ENCODE assay signal across 24 cellular contexts in the genomic region with DNA sequence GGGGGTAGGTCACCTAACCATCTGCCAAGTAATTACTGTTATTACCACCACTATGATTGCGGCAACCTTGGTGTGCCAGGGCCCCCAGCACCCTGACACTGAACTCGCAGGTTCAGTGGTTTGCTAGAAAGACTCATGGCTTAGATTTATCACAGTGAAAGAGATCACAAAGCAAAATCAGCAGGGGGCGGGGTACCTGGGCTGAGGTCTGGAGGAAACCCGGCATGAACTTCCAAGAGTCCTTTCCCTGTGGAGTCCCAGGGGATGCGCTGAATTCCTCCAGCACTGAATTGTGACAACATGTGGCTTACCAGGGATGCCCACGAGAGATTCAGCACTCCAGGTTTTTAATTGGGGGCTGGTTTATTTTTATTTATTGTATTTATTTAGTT. TPM values are rescaled to one million over a fixed set of nuclear protein-coding genes. Genes with fewer than 3 reads are reported as not detected.
DNase-seq lines count a peak whose midpoint lies in the region; ATAC-seq, FAIRE-seq and TF ChIP-seq lines count a peak whose summit lies in the region.
"Had no signal": no experiment of that assay in that cellular context is flagged by ENCODE, and none has a peak within 500 bp of the region (broad histone marks: within the 10 kb centered on the region; RNA-seq: fewer than 3 reads in every experiment).

No MANE protein-coding gene starts in this region.

- in situ Hi-C loops in K562 (cut with MboI), result no loop called here

- 90% methylated on average over 4 of the region's 6 CpGs for WGBS in K562 (ENCODE audit: insufficient coverage, low coverage, missing lambda C conversion rate)

- peaks cover 19 to 32% (median 22%) of the 10 kb centered on the region in 10 experiments for H3K4me1 ChIP-seq in BLaER1 treated with 17β-estradiol and CSF1 and Interleukin-3, amounts not matched to agents 10 nM and 100 nM
- H3K4me1 ChIP-seq in MM.1S (ENCODE audit: low read length) (peaks cover 15% of the 10 kb centered on the region), K562 (replicated peaks in 1 of 2; ENCODE audit: control insufficient read depth in 2 of 2, insufficient read depth in 2 of 2, low read length in 2 of 2) (peaks cover 2 to 21% of the 10 kb centered on the region in 2 experiments; a peak in 4 of 5 replicates), osteoblast (ENCODE audit: insufficient read depth, low read length) (peaks cover 4% of the 10 kb centered on the region), ascending aorta (peaks cover 0 to 15% of the 10 kb centered on the region in 2 donors), vagina (peaks cover 12% of the 10 kb centered on the region)
- H3K4me1 ChIP-seq in CD8-positive, alpha-beta T cell (ENCODE audit: insufficient read depth, low read length), result peaks cover 8% of the 10 kb centered on the region

- no peak overlapping the region for H3K27ac Mint-ChIP-seq in CD8-positive, alpha-beta T cell
- no peak overlapping the region for H3K27ac Mint-ChIP-seq in activated T-cell treated with anti-CD3 and anti-CD28 coated beads, Interleukin-2, amount 50 U/mL, for 24 hours
- H3K27ac Mint-ChIP-seq: CD4-positive, alpha-beta T cell had no signal

- no peaks in the 10 kb centered on the region for H3K9me3 Mint-ChIP-seq in CD8-positive, alpha-beta T cell
- no peaks in the 10 kb centered on the region for H3K9me3 Mint-ChIP-seq in activated T-cell treated with anti-CD3 and anti-CD28 coated beads, Interleukin-2, amount 50 U/mL, for 24 hours
- H3K9me3 Mint-ChIP-seq: CD4-positive, alpha-beta T cell had no signal

- H3K79me2 ChIP-seq in MM.1S (ENCODE audit: low read length) (peaks cover 35% of the 10 kb centered on the region), K562 (ENCODE audit: control insufficient read depth, insufficient read depth, low read length) (peaks cover 22% of the 10 kb centered on the region), osteoblast (ENCODE audit: insufficient read depth, low read length) (peaks cover 49% of the 10 kb centered on the region)

- TF ChIP-seq CTCF in MM.1S (IDR thresholded peaks at IDR 0.05; ENCODE audit: low read length) (no peak), K562 (IDR thresholded peaks at IDR 0.05 in 2 of 3, conservative IDR thresholded peaks at IDR 0.05 in 1 of 3; ENCODE audit: insufficient read depth in 2 of 3, low read depth in 1 of 3, low read length in 3 of 3) (no peak), osteoblast (IDR thresholded peaks at IDR 0.05; ENCODE audit: extremely low read depth, low read depth, low read length) (no peak), ascending aorta (IDR thresholded peaks at IDR 0.05) (no peak), vagina (IDR thresholded peaks at IDR 0.05) (no peak)
- no peak for TF ChIP-seq CTCF in CD8-positive, alpha-beta T cell (IDR thresholded peaks at IDR 0.05)

- H3K9me3 ChIP-seq in BLaER1 treated with 17β-estradiol and CSF1 and Interleukin-3, amounts not matched to agents 10 nM and 100 nM (replicated peaks in 1 of 11), result no peaks in the 10 kb centered on the region
- H3K9me3 ChIP-seq in MM.1S (replicated peaks; ENCODE audit: insufficient read depth, low read length), result no peaks in the 10 kb centered on the region
- no peaks in the 10 kb centered on the region; the same call in 1 of the 2 replicates for H3K9me3 ChIP-seq in K562 (replicated peaks; ENCODE audit: control insufficient read depth, insufficient read depth, low read depth, low read length)
- no peaks in the 10 kb centered on the region for H3K9me3 ChIP-seq in osteoblast (ENCODE audit: low read depth, low read length)
- no peaks in the 10 kb centered on the region for H3K9me3 ChIP-seq in ascending aorta
- no peaks in the 10 kb centered on the region for H3K9me3 ChIP-seq in CD8-positive, alpha-beta T cell (ENCODE audit: low read length)
- H3K9me3 ChIP-seq in vagina, result no peaks in the 10 kb centered on the region
- H3K9me3 ChIP-seq: A549, BE2C, Caco-2 had no signal

- H3K4me1 Mint-ChIP-seq in CD8-positive, alpha-beta T cell (ENCODE audit: low read depth), result peaks cover 19% of the 10 kb centered on the region
- H3K4me1 Mint-ChIP-seq in activated T-cell treated with anti-CD3 and anti-CD28 coated beads, Interleukin-2, amount 50 U/mL, for 24 hours (ENCODE audit: low read depth), result peaks cover 14% of the 10 kb centered on the region

- no peak overlapping the region for H3K4me3 Mint-ChIP-seq in CD8-positive, alpha-beta T cell
- H3K4me3 Mint-ChIP-seq in activated T-cell treated with anti-CD3 and anti-CD28 coated beads, Interleukin-2, amount 50 U/mL, for 24 hours, result no peak overlapping the region
- H3K4me3 Mint-ChIP-seq: CD4-positive, alpha-beta T cell had no signal

- peaks cover 15% of the 10 kb centered on the region for H3F3A ChIP-seq in MM.1S (ENCODE audit: insufficient read depth, low read length)

- H3K27me3 Mint-ChIP-seq in CD8-positive, alpha-beta T cell (ENCODE audit: low read depth), result no peaks in the 10 kb centered on the region
- no peaks in the 10 kb centered on the region for H3K27me3 Mint-ChIP-seq in activated T-cell treated with anti-CD3 and anti-CD28 coated beads, Interleukin-2, amount 50 U/mL, for 24 hours
- H3K27me3 Mint-ChIP-seq: CD4-positive, alpha-beta T cell had no signal

- BruUV-seq in K562 (replicated peaks; lab: Mats Ljungman, UMichigan), result no TSS peak

- peaks cover 11 to 53% (median 34%) of the 10 kb centered on the region in 11 experiments; a peak in 19 of 22 replicates for H4K20me1 ChIP-seq in BLaER1 treated with 17β-estradiol and CSF1 and Interleukin-3, amounts not matched to agents 10 nM and 100 nM
- no peaks in the 10 kb centered on the region for H4K20me1 ChIP-seq in MM.1S (ENCODE audit: insufficient read depth, low read length)
- H4K20me1 ChIP-seq in K562 (replicated peaks; ENCODE audit: control insufficient read depth, insufficient read depth, low read length), result peaks cover 1% of the 10 kb centered on the region; the same call in 1 of the 2 replicates
- peaks cover 8% of the 10 kb centered on the region for H4K20me1 ChIP-seq in osteoblast (ENCODE audit: insufficient read depth, low read length)

- POLR2A ChIA-PET in K562 (lab: Yijun Ruan, JAX), result interaction anchor here (0.7 to 2.9 kb wide), 4 partner anchors 8 to 521 kb away, joined by 3 to 18 read pairs (median 3); a partner anchor contains a TSS
- POLR2A ChIA-PET in CD8-positive, alpha-beta T cell (lab: Charles Lee), result no interaction called here

- H3K4me3 ChIP-seq in BLaER1 treated with 17β-estradiol and CSF1 and Interleukin-3, amounts not matched to agents 10 nM and 100 nM, result no peak overlapping the region
- H3K4me3 ChIP-seq in MM.1S (ENCODE audit: low read length) (no peak overlapping the region), K562 (no peak overlapping the region), osteoblast (ENCODE audit: insufficient read depth, low read length) (no peak overlapping the region), ascending aorta (no peak overlapping the region), vagina (no peak overlapping the region)
- no peak overlapping the region for H3K4me3 ChIP-seq in CD8-positive, alpha-beta T cell (ENCODE audit: low read depth, low read length)
- H3K4me3 ChIP-seq: A549 had no signal

- no peaks in the 10 kb centered on the region for H3K27me3 ChIP-seq in BLaER1 treated with 17β-estradiol and CSF1 and Interleukin-3, amounts not matched to agents 10 nM and 100 nM
- H3K27me3 ChIP-seq in MM.1S (replicated peaks; ENCODE audit: insufficient read depth, low read length) (no peaks in the 10 kb centered on the region), K562 (ENCODE audit: control insufficient read depth in 2 of 2, insufficient read depth in 2 of 2, low read length in 2 of 2) (no peaks in the 10 kb centered on the region), osteoblast (ENCODE audit: insufficient read depth, low read length) (no peaks in the 10 kb centered on the region), ascending aorta (no peaks in the 10 kb centered on the region), vagina (no peaks in the 10 kb centered on the region)
- no peaks in the 10 kb centered on the region for H3K27me3 ChIP-seq in CD8-positive, alpha-beta T cell (ENCODE audit: insufficient read depth, low read length)
- H3K27me3 ChIP-seq: BE2C had no signal

- H3K9me2 ChIP-seq in MM.1S (replicated peaks; ENCODE audit: insufficient read depth, low read length), result no peaks in the 10 kb centered on the region

- ATAC-seq in K562, result no peak
- ATAC-seq in CD8-positive, alpha-beta T cell, result no peak
- ATAC-seq: A549, HepG2 had no signal

- H3K9me1 ChIP-seq in K562 (ENCODE audit: control insufficient read depth, insufficient read depth, low read length), result no peaks in the 10 kb centered on the region

- peak overlapping the region in 2 of 11 experiments; percentile 7 to 8; a peak in 1 of 22 replicates for H3K9ac ChIP-seq in BLaER1 treated with 17β-estradiol and CSF1 and Interleukin-3, amounts not matched to agents 10 nM and 100 nM
- H3K9ac ChIP-seq in MM.1S (ENCODE audit: low read length), result peak overlapping the region; percentile 53
- no peak overlapping the region for H3K9ac ChIP-seq in K562 (ENCODE audit: insufficient read depth in 1 of 2, low read depth in 2 of 2, low read length in 2 of 2)

- DNase-seq in MM.1S (no peak), K562 (ENCODE audit: extremely low read depth in 1 of 4, low spot score in 3 of 4) (no peak), osteoblast (ENCODE audit: insufficient read length, low spot score, missing footprints) (peak; percentile 47), ascending aorta (ENCODE audit: low spot score in 2 of 2) (no peak), vagina (ENCODE audit: extremely low spot score in 2 of 2) (no peak)
- no peak for DNase-seq in CD8-positive, alpha-beta T cell
- DNase-seq in activated T-cell treated with anti-CD3 and anti-CD28 coated beads, Interleukin-2, amount 50 U/mL, for 24 hours, result no peak
- DNase-seq: BE2C; Caco-2; CD4-positive, alpha-beta T cell; DMS 273 treated with DMSO at 0.1 percent for 48 hours; KBM-7; NCI-H1105; NCI-H146; NCI-H2029; NCI-H345; NCI-H524; NCI-H82; Right ventricle myocardium superior; SW 1271 had no signal

- no peak for TF ChIP-seq RAD21 in K562 (CRISPR knock-in tag; conservative IDR thresholded peaks at IDR 0.05 in 1 of 2, IDR thresholded peaks at IDR 0.05 in 1 of 2)

- TF ChIP-seq EP300 in K562 (IDR thresholded peaks at IDR 0.05; ENCODE audit: low read length), result no peak

- peaks cover 85 to 100% (median 91%) of the 10 kb centered on the region in 11 experiments for H3K36me3 ChIP-seq in BLaER1 treated with 17β-estradiol and CSF1 and Interleukin-3, amounts not matched to agents 10 nM and 100 nM
- no peaks in the 10 kb centered on the region; the same call in 1 of the 2 replicates for H3K36me3 ChIP-seq in MM.1S (replicated peaks; ENCODE audit: insufficient read depth, low read length)
- peaks cover 82% of the 10 kb centered on the region; the same call in 2 of the 3 replicates for H3K36me3 ChIP-seq in K562 (ENCODE audit: control insufficient read depth, insufficient read depth, low read length)
- H3K36me3 ChIP-seq in osteoblast (ENCODE audit: insufficient read depth, low read length), result peaks cover 68% of the 10 kb centered on the region
- peaks cover 70 to 94% of the 10 kb centered on the region in 2 donors for H3K36me3 ChIP-seq in ascending aorta
- peaks cover 27% of the 10 kb centered on the region for H3K36me3 ChIP-seq in CD8-positive, alpha-beta T cell (ENCODE audit: insufficient read depth, low read length)
- peaks cover 0 to 75% of the 10 kb centered on the region in 2 donors for H3K36me3 ChIP-seq in vagina

- intact Hi-C loops in K562 (cut with micrococcal nuclease), result no loop called here
- intact Hi-C loops in ascending aorta (cut with DNase I), result no loop called here
- intact Hi-C loops in CD8-positive, alpha-beta T cell (cut with DNase I, micrococcal nuclease), result no loop called here
- intact Hi-C loops in vagina (cut with DNase I), result no loop called here

- H3K4me2 ChIP-seq in BLaER1 treated with 17β-estradiol and CSF1 and Interleukin-3, amounts not matched to agents 10 nM and 100 nM, result peak overlapping the region in 5 of 11 experiments; percentile 25 to 51 (median 48); a peak in 3 of 22 replicates
- H3K4me2 ChIP-seq in MM.1S (ENCODE audit: low read depth, low read length), result peak overlapping the region; percentile 40; the same call in 1 of the 2 replicates
- H3K4me2 ChIP-seq in K562 (ENCODE audit: insufficient read depth, low read length), result no peak overlapping the region
- H3K4me2 ChIP-seq in osteoblast (ENCODE audit: insufficient read depth, low read length), result no peak overlapping the region
- H3K4me2 ChIP-seq: A549 had no signal

- no peak overlapping the region for H2AFZ ChIP-seq in MM.1S (ENCODE audit: low read length)
- H2AFZ ChIP-seq in K562 (ENCODE audit: low read depth, low read length), result no peak overlapping the region
- H2AFZ ChIP-seq in osteoblast (ENCODE audit: low read length), result no peak overlapping the region

- H3K27ac ChIP-seq in BLaER1 treated with 17β-estradiol and CSF1 and Interleukin-3, amounts not matched to agents 10 nM and 100 nM, result peak overlapping the region in 6 of 11 experiments; percentile 43 to 62 (median 54); a peak in 12 of 22 replicates
- H3K27ac ChIP-seq in MM.1S (ENCODE audit: low read length), result peak overlapping the region; percentile 94
- no peak overlapping the region for H3K27ac ChIP-seq in K562 (ENCODE audit: extremely low read depth, low read depth, low read length)
- H3K27ac ChIP-seq in osteoblast (ENCODE audit: low read depth, low read length), result no peak overlapping the region
- no peak overlapping the region for H3K27ac ChIP-seq in ascending aorta
- H3K27ac ChIP-seq in CD8-positive, alpha-beta T cell (ENCODE audit: low read depth, low read length), result no peak overlapping the region
- H3K27ac ChIP-seq in vagina, result no peak overlapping the region
- H3K27ac ChIP-seq: A549 had no signal

- H3K36me3 Mint-ChIP-seq in CD8-positive, alpha-beta T cell, result peaks cover 74% of the 10 kb centered on the region
- peaks cover 75% of the 10 kb centered on the region for H3K36me3 Mint-ChIP-seq in activated T-cell treated with anti-CD3 and anti-CD28 coated beads, Interleukin-2, amount 50 U/mL, for 24 hours (ENCODE audit: low read depth)

- CTCF ChIA-PET in K562 (lab: Yijun Ruan, JAX; ENCODE audit: low intra/inter-chr PET ratio), result no interaction called here
- CTCF ChIA-PET in CD8-positive, alpha-beta T cell (lab: Charles Lee), result interaction anchor here (1.1 to 1.3 kb wide), 2 partner anchors 12 to 18 kb away, joined by 3 read pairs; a partner anchor contains a TSS

- no peak for FAIRE-seq in K562 (lab: Jason Lieb, UNC)
- FAIRE-seq: A549, H54, HepG2 had no signal

- TF ChIP-seq POLR2A in K562 (conservative IDR thresholded peaks at IDR 0.05) (no peak), vagina (IDR thresholded peaks at IDR 0.05) (no peak)

RNA-seq across cellular contexts. Expression of a gene that starts 6.8 kb away (rescaled TPM):
- 54.9 and 69.2 TPM in 2 replicates for total RNA-seq in K562 (2011; cell fraction: chromatin; rRNA removed; ENCODE audit: low replicate concordance)
- 24.3 and 34.5 TPM in 2 replicates for total RNA-seq in K562 (2011; cell fraction: nucleolus; rRNA removed)
- total RNA-seq in K562 (2011; cell fraction: nucleoplasm; rRNA removed), result 42.7 and 46.5 TPM in 2 replicates
- total RNA-seq in K562 (2014; rRNA removed) (21.1 and 22.7 TPM in 2 replicates), K562 (2014; rRNA removed; fragmentation: Illumina TruSeq; extraction: Trizol) (5.5 and 6.5 TPM in 2 replicates), K562 (2015; rRNA removed; fragmentation: Illumina TruSeq; extraction: Trizol) (8.4 and 9.6 TPM in 2 replicates), K562 (2021) (29.3 and 38.6 TPM in 2 replicates), osteoblast (7.6 and 8.0 TPM in 2 replicates), ascending aorta (45.3 TPM), vagina (19.2 TPM)
- polyA plus RNA-seq in K562 (2011; rRNA removed) (4.8 and 5.3 TPM in 2 replicates), K562 (2014; fragmentation: Illumina TruSeq; extraction: Trizol) (19.5 and 21.6 TPM in 2 replicates), K562 (2014; fragmentation: Nextera tagmentation; extraction: Ambion mirVana) (under 1 TPM; 0.23 to 0.57 TPM), K562 (2014; rRNA removed) (27.9 and 31.8 TPM in 2 replicates)
- polyA plus RNA-seq in K562 (2011; cell fraction: cytosol; rRNA removed), result 4.1 and 6.6 TPM in 2 replicates
- polyA plus RNA-seq in K562 (2011; cell fraction: nucleus; rRNA removed), result 12.1 and 15.2 TPM in 2 replicates
- polyA plus RNA-seq in K562 (2012), result 28.4 and 28.6 TPM in 2 replicates
- 4.5 and 7.2 TPM in 2 replicates for polyA minus RNA-seq in K562 (2011; rRNA and poly(A)+ RNA removed)
- 3.7 and 6.4 TPM in 2 replicates for polyA minus RNA-seq in K562 (2011; cell fraction: cytosol; rRNA and poly(A)+ RNA removed)
- 4.8 and 7.9 TPM in 2 replicates for polyA minus RNA-seq in K562 (2011; cell fraction: nucleus; rRNA and poly(A)+ RNA removed)
- 10 to 100 TPM; 53.7 to 59.0 TPM for total RNA-seq in CD8-positive, alpha-beta T cell

RNA-seq across cellular contexts. Expression of a gene that starts 11.5 kb away (rescaled TPM):
- 3.9 and 14.1 TPM in 2 replicates for total RNA-seq in K562 (2011; cell fraction: chromatin; rRNA removed; ENCODE audit: low replicate concordance)
- 15.3 and 23.8 TPM in 2 replicates for total RNA-seq in K562 (2011; cell fraction: nucleolus; rRNA removed)
- 10.9 and 11.0 TPM in 2 replicates for total RNA-seq in K562 (2011; cell fraction: nucleoplasm; rRNA removed)
- total RNA-seq in K562 (2014; rRNA removed) (11.3 and 15.0 TPM in 2 replicates), K562 (2014; rRNA removed; fragmentation: Illumina TruSeq; extraction: Trizol) (0.95 and 1.2 TPM in 2 replicates), K562 (2015; rRNA removed; fragmentation: Illumina TruSeq; extraction: Trizol) (2.1 and 2.3 TPM in 2 replicates), K562 (2021) (26.6 and 30.9 TPM in 2 replicates), osteoblast (2.5 and 4.4 TPM in 2 replicates), ascending aorta (33.7 TPM), vagina (18.9 TPM)
- polyA plus RNA-seq in K562 (2011; rRNA removed) (3.1 and 7.8 TPM in 2 replicates), K562 (2014; fragmentation: Illumina TruSeq; extraction: Trizol) (4.6 and 8.8 TPM in 2 replicates), K562 (2014; fragmentation: Nextera tagmentation; extraction: Ambion mirVana) (under 1 TPM; 0.71 to 0.87 TPM), K562 (2014; rRNA removed) (21.8 and 27.1 TPM in 2 replicates)
- 7.5 and 28.4 TPM in 2 replicates for polyA plus RNA-seq in K562 (2011; cell fraction: cytosol; rRNA removed)
- 10.8 and 17.8 TPM in 2 replicates for polyA plus RNA-seq in K562 (2011; cell fraction: nucleus; rRNA removed)
- 13.9 and 22.8 TPM in 2 replicates for polyA plus RNA-seq in K562 (2012)
- 0.28 and 0.45 TPM in 2 replicates for polyA minus RNA-seq in K562 (2011; rRNA and poly(A)+ RNA removed)
- 6.3 and 7.8 TPM in 2 replicates for polyA minus RNA-seq in K562 (2011; cell fraction: cytosol; rRNA and poly(A)+ RNA removed)
- polyA minus RNA-seq in K562 (2011; cell fraction: nucleus; rRNA and poly(A)+ RNA removed), result 3.9 and 5.7 TPM in 2 replicates
- total RNA-seq in CD8-positive, alpha-beta T cell, result 10 to 100 TPM; 12.4 to 14.7 TPM

RNA-seq across cellular contexts. Expression of a gene that starts 32.2 kb away (rescaled TPM):
- 13.0 and 34.2 TPM in 2 replicates for total RNA-seq in K562 (2011; cell fraction: chromatin; rRNA removed; ENCODE audit: low replicate concordance)
- 21.8 and 26.8 TPM in 2 replicates for total RNA-seq in K562 (2011; cell fraction: nucleolus; rRNA removed)
- total RNA-seq in K562 (2011; cell fraction: nucleoplasm; rRNA removed), result 20.2 and 20.6 TPM in 2 replicates
- 25.2 and 26.9 TPM in 2 replicates for total RNA-seq in K562 (2014; rRNA removed)
- 3.5 and 4.1 TPM in 2 replicates for total RNA-seq in K562 (2014; rRNA removed; fragmentation: Illumina TruSeq; extraction: Trizol)
- total RNA-seq in K562 (2015; rRNA removed; fragmentation: Illumina TruSeq; extraction: Trizol), result 5.3 and 5.4 TPM in 2 replicates
- total RNA-seq in K562 (2021), result 20.3 and 30.7 TPM in 2 replicates
- 4.8 and 4.9 TPM in 2 replicates for polyA plus RNA-seq in K562 (2011; rRNA removed)
- polyA plus RNA-seq in K562 (2011; cell fraction: cytosol; rRNA removed), result 5.7 and 20.0 TPM in 2 replicates
- 8.9 and 16.4 TPM in 2 replicates for polyA plus RNA-seq in K562 (2011; cell fraction: nucleus; rRNA removed)
- polyA plus RNA-seq in K562 (2012), result 8.9 and 29.3 TPM in 2 replicates
- 2.0 and 11.7 TPM in 2 replicates for polyA plus RNA-seq in K562 (2014; fragmentation: Illumina TruSeq; extraction: Trizol)
- under 1 TPM; 0.15 to 0.32 TPM for polyA plus RNA-seq in K562 (2014; fragmentation: Nextera tagmentation; extraction: Ambion mirVana)
- polyA plus RNA-seq in K562 (2014; rRNA removed), result 21.6 and 22.5 TPM in 2 replicates
- polyA minus RNA-seq in K562 (2011; rRNA and poly(A)+ RNA removed), result 1.6 and 2.1 TPM in 2 replicates
- polyA minus RNA-seq in K562 (2011; cell fraction: cytosol; rRNA and poly(A)+ RNA removed), result 6.3 and 11.0 TPM in 2 replicates
- 4.8 and 6.2 TPM in 2 replicates for polyA minus RNA-seq in K562 (2011; cell fraction: nucleus; rRNA and poly(A)+ RNA removed)
- 26.8 and 28.2 TPM in 2 replicates for total RNA-seq in osteoblast
- total RNA-seq in ascending aorta, result 14.9 TPM
- total RNA-seq in CD8-positive, alpha-beta T cell, result 10 to 100 TPM; 29.3 to 30.2 TPM
- total RNA-seq in vagina, result 4.7 TPM

RNA-seq across cellular contexts. Expression of a gene that starts 46.5 kb away (rescaled TPM):
- total RNA-seq in K562 (2011; cell fraction: chromatin; rRNA removed; ENCODE audit: low replicate concordance), result 3.1 and 4.0 TPM in 2 replicates
- 1.4 and 1.7 TPM in 2 replicates for total RNA-seq in K562 (2011; cell fraction: nucleolus; rRNA removed)
- 1.1 and 2.1 TPM in 2 replicates for total RNA-seq in K562 (2011; cell fraction: nucleoplasm; rRNA removed)
- total RNA-seq in K562 (2014; rRNA removed) (not detected in 2 replicates), K562 (2014; rRNA removed; fragmentation: Illumina TruSeq; extraction: Trizol) (not detected in 2 replicates), K562 (2015; rRNA removed; fragmentation: Illumina TruSeq; extraction: Trizol) (0.08 and 0.40 TPM in 2 replicates), K562 (2021) (0.51 and 1.6 TPM in 2 replicates), osteoblast (0.29 and 0.72 TPM in 2 replicates), ascending aorta (9.3 TPM), vagina (12.5 TPM)
- polyA plus RNA-seq in K562 (2011; rRNA removed) (0.11 and 0.46 TPM in 2 replicates), K562 (2014; fragmentation: Illumina TruSeq; extraction: Trizol) (0.06 and 0.17 TPM in 2 replicates), K562 (2014; fragmentation: Nextera tagmentation; extraction: Ambion mirVana) (under 1 TPM; 0.17 TPM), K562 (2014; rRNA removed) (0.09 TPM in 1 of 2 replicates, not detected in the other)
- 0.10 and 0.12 TPM in 2 replicates for polyA plus RNA-seq in K562 (2011; cell fraction: cytosol; rRNA removed)
- 1.8 and 3.6 TPM in 2 replicates for polyA plus RNA-seq in K562 (2011; cell fraction: nucleus; rRNA removed)
- 0.12 and 1.2 TPM in 2 replicates for polyA plus RNA-seq in K562 (2012)
- polyA minus RNA-seq in K562 (2011; rRNA and poly(A)+ RNA removed), result not detected in 2 replicates
- polyA minus RNA-seq in K562 (2011; cell fraction: cytosol; rRNA and poly(A)+ RNA removed), result 3.0 TPM in 1 of 2 replicates, not detected in the other
- 0.67 TPM in 1 of 2 replicates, not detected in the other for polyA minus RNA-seq in K562 (2011; cell fraction: nucleus; rRNA and poly(A)+ RNA removed)
- total RNA-seq in CD8-positive, alpha-beta T cell, result 1 to 10 TPM; 1.4 to 2.9 TPM

Comparison
In these comparisons a context has a peak if more than half of its experiments do, and no peak if none do; other contexts are left out.
1. H3K27ac ChIP-seq: peak in BLaER1 treated with 17β-estradiol and CSF1 and Interleukin-3, amounts not matched to agents 10 nM and 100 nM (6 of 11) and MM.1S (single experiment); none in K562 (single experiment), osteoblast (single experiment), ascending aorta (0 of 2), CD8-positive, alpha-beta T cell (single experiment) and vagina (single experiment).